ENCODE assay signal across 14 cellular contexts in the genomic region with DNA sequence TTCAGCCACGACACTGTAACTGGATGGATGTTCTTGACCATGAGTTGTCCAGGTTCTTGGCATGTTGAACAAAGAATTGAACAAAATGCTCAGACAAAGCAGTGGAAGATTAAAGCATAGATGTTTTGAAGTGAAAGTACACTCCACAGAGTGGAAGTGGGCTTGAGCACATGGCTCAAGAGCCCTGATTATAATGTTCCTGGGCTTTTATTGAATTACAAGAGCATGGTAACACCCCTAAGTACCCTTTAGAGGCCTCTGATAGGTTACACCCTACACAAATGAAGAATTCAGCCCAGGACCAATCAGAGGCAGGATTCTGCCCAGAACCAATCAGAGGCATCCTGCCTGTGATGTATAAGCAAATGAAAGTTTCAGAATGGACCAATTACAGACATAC. TPM values are rescaled to one million over a fixed set of nuclear protein-coding genes. Genes with fewer than 3 reads are reported as not detected.
"Had no signal": no experiment of that assay in that cellular context is flagged by ENCODE, and none has a peak within 500 bp of the region (broad histone marks: within the 10 kb centered on the region; RNA-seq: fewer than 3 reads in every experiment).

No MANE protein-coding gene starts in this region.

- DNase-seq: activated B cell treated with CpG ODN at 0.5 μM for 24 hours; activated CD4-positive, alpha-beta memory T cell treated with anti-CD3 and anti-CD28 coated beads, Interleukin-2, amount 10 ng/mL, durations not matched to agents 7 days and 5 days; activated CD4-positive, alpha-beta T cell treated with anti-CD3 and anti-CD28 coated beads for 4 hours; activated CD8-positive, alpha-beta memory T cell treated with anti-CD3 and anti-CD28 coated beads, Interleukin-2, amount 10 ng/mL, durations not matched to agents 7 days and 5 days; amniotic stem cell; body of pancreas; endodermal cell; heart left ventricle; left cardiac atrium; stimulated activated CD4-positive, alpha-beta T cell treated with anti-CD3 and anti-CD28 coated beads, Interleukin-12 subunit alpha, Interleukin-12 subunit beta, amount 100 ng/mL, for 4 hours; stimulated activated CD4-positive, alpha-beta T cell treated with anti-CD3 and anti-CD28 coated beads, Interleukin-1b, Interleukin-23, amount 100 ng/mL, for 48 hours; stimulated activated naive CD4-positive, alpha-beta T cell treated with Interleukin-2 at 50 U/mL for 16 hours had no signal

- H3K27me3 ChIP-seq: body of pancreas, heart left ventricle had no signal

- ATAC-seq: activated CD8-positive, alpha-beta memory T cell treated with anti-CD3 and anti-CD28 coated beads, Interleukin-2, amount 10 ng/mL, durations not matched to agents 7 days and 5 days; body of pancreas had no signal

- H3K4me1 ChIP-seq: body of pancreas had no signal

- H3K27ac ChIP-seq: body of pancreas, epithelial cell of prostate had no signal

- H3K4me3 ChIP-seq: body of pancreas, heart left ventricle had no signal

RNA-seq across cellular contexts. Expression of a gene that starts 33.5 kb away (rescaled TPM):
- total RNA-seq: activated CD4-positive, alpha-beta memory T cell treated with anti-CD3 and anti-CD28 coated beads, Interleukin-2, amount 10 ng/mL, durations not matched to agents 7 days and 5 days; activated CD8-positive, alpha-beta memory T cell treated with anti-CD3 and anti-CD28 coated beads, Interleukin-2, amount 10 ng/mL, durations not matched to agents 7 days and 5 days; endodermal cell; frontal cortex had no signal
